ENCODE assay signal across 17 cellular contexts in genomic region chr10:74930962-74931361, GRCh38.
DNase-seq lines count a peak whose midpoint lies in the region; ATAC-seq and TF ChIP-seq lines count a peak whose summit lies in the region.
"Had no signal": no experiment of that assay in that cellular context is flagged by ENCODE, and none has a peak within 500 bp of the region (broad histone marks: within the 10 kb centered on the region; RNA-seq: fewer than 3 reads in every experiment).

No MANE protein-coding gene starts in this region.

- no peak overlapping the region for H3K4me3 Mint-ChIP-seq in GM23338
- H3K4me3 Mint-ChIP-seq: activated CD8-positive, alpha-beta T cell treated with anti-CD3 and anti-CD28 coated beads for 36 hours; activated T-helper 1 cell treated with anti-CD3 and anti-CD28 coated beads, Interleukin-12 subunit alpha, Interleukin-12 subunit beta, Interleukin-2, Interleukin-4 antibody, amounts not matched to agents 30 ng/mL and 10 ng/mL and 1 ng/mL, durations not matched to agents 14 hours and 24 hours and 36 hours had no signal

- H3K9me3 Mint-ChIP-seq in GM23338 = no peaks in the 10 kb centered on the region
- H3K9me3 Mint-ChIP-seq: activated CD8-positive, alpha-beta T cell treated with anti-CD3 and anti-CD28 coated beads for 36 hours; activated T-helper 1 cell treated with anti-CD3 and anti-CD28 coated beads, Interleukin-12 subunit alpha, Interleukin-12 subunit beta, Interleukin-2, Interleukin-4 antibody, amounts not matched to agents 30 ng/mL and 10 ng/mL and 1 ng/mL, durations not matched to agents 14 hours and 24 hours and 36 hours had no signal

- no peaks in the 10 kb centered on the region for H3K36me3 ChIP-seq in muscle layer of duodenum (ENCODE audit: control insufficient read depth in 1 of 2, insufficient read depth in 2 of 2, low read length in 2 of 2)
- H3K36me3 ChIP-seq in upper lobe of right lung = no peaks in the 10 kb centered on the region
- H3K36me3 ChIP-seq in GM23338 (ENCODE audit: insufficient read depth) = no peaks in the 10 kb centered on the region
- H3K36me3 ChIP-seq: heart right ventricle, tibial artery had no signal

- H3K36me3 Mint-ChIP-seq in GM23338 (ENCODE audit: low read depth) = no peaks in the 10 kb centered on the region

- H3K4me3 ChIP-seq in muscle layer of duodenum (ENCODE audit: low read depth in 1 of 2, low read length in 2 of 2) = no peak overlapping the region
- no peak overlapping the region for H3K4me3 ChIP-seq in upper lobe of right lung
- no peak overlapping the region for H3K4me3 ChIP-seq in GM23338
- H3K4me3 ChIP-seq: heart right ventricle, psoas muscle, tibial artery had no signal

- no peak for ATAC-seq in upper lobe of right lung
- ATAC-seq in GM23338 = no peak
- no peak for ATAC-seq in GM19023 (IDR thresholded peaks at IDR 0.05; ENCODE audit: unreplicated experiment)
- ATAC-seq: activated CD8-positive, alpha-beta T cell treated with anti-CD3 and anti-CD28 coated beads for 36 hours; heart right ventricle; left cardiac atrium; psoas muscle had no signal

- H3K9me3 ChIP-seq in muscle layer of duodenum (ENCODE audit: control insufficient read depth in 1 of 2, low read length in 2 of 2) (no peaks in the 10 kb centered on the region), upper lobe of right lung (no peaks in the 10 kb centered on the region)
- H3K9me3 ChIP-seq: heart right ventricle, psoas muscle, tibial artery had no signal

- H3K4me1 ChIP-seq in muscle layer of duodenum (ENCODE audit: control insufficient read depth in 1 of 2, insufficient read depth in 2 of 2, low read length in 2 of 2) = peaks cover 17 to 32% of the 10 kb centered on the region in 2 donors
- H3K4me1 ChIP-seq in upper lobe of right lung = peaks cover 54% of the 10 kb centered on the region
- no peaks in the 10 kb centered on the region for H3K4me1 ChIP-seq in GM23338 (ENCODE audit: insufficient read depth)

- TF ChIP-seq CTCF in upper lobe of right lung (IDR thresholded peaks at IDR 0.05) = no peak
- TF ChIP-seq CTCF in GM23338 (conservative IDR thresholded peaks at IDR 0.05; ENCODE audit: low read depth in 2 of 2) = no peak

- DNase-seq in NCI-H748 (lab: John Stamatoyannopoulos, UW; ENCODE audit: unreplicated experiment) (peak; percentile 38), NCI-H748 treated with DMSO at 0.1 percent for 48 hours (lab: John Stamatoyannopoulos, UW) (no peak), cerebellar cortex (ENCODE audit: low spot score) (peak; percentile 81), upper lobe of right lung (no peak), GM23338 (ENCODE audit: low spot score) (no peak), NOMO-1 (lab: John Stamatoyannopoulos, UW; ENCODE audit: unreplicated experiment in 2 of 2) (no peak)
- DNase-seq: activated CD8-positive, alpha-beta T cell treated with anti-CD3 and anti-CD28 coated beads for 36 hours; heart right ventricle; left cardiac atrium; NCI-H446; psoas muscle; SW 1271; tibial artery had no signal

- no peaks in the 10 kb centered on the region for H3K27me3 ChIP-seq in muscle layer of duodenum (ENCODE audit: low read depth, low read length)
- no peaks in the 10 kb centered on the region for H3K27me3 ChIP-seq in upper lobe of right lung
- no peaks in the 10 kb centered on the region for H3K27me3 ChIP-seq in GM23338 (ENCODE audit: insufficient read depth)
- H3K27me3 ChIP-seq: heart right ventricle, tibial artery had no signal

- H3K79me2 ChIP-seq in GM23338 (replicated peaks; ENCODE audit: insufficient read depth) = peaks cover 46% of the 10 kb centered on the region

- H4K20me1 ChIP-seq in GM23338 (replicated peaks; ENCODE audit: insufficient read depth) = no peaks in the 10 kb centered on the region

- H3F3A ChIP-seq in GM23338 (replicated peaks; ENCODE audit: low read depth) = no peaks in the 10 kb centered on the region

- no peak overlapping the region for H2AFZ ChIP-seq in GM23338

- H3K27me3 Mint-ChIP-seq in GM23338 (ENCODE audit: insufficient read depth, low read depth, poor library complexity) = no peaks in the 10 kb centered on the region
- H3K27me3 Mint-ChIP-seq: activated CD8-positive, alpha-beta T cell treated with anti-CD3 and anti-CD28 coated beads for 36 hours had no signal

- H3K9me2 ChIP-seq in GM23338 (ENCODE audit: insufficient read depth) = no peaks in the 10 kb centered on the region

- peaks cover 26% of the 10 kb centered on the region for H3K4me1 Mint-ChIP-seq in GM23338

- H3K4me2 ChIP-seq in GM23338 = no peak overlapping the region

- intact Hi-C loops in upper lobe of right lung (cut with DNase I) = no loop called here

- no peak overlapping the region for H3K27ac Mint-ChIP-seq in GM23338
- H3K27ac Mint-ChIP-seq: activated CD8-positive, alpha-beta T cell treated with anti-CD3 and anti-CD28 coated beads for 36 hours; activated T-helper 1 cell treated with anti-CD3 and anti-CD28 coated beads, Interleukin-12 subunit alpha, Interleukin-12 subunit beta, Interleukin-2, Interleukin-4 antibody, amounts not matched to agents 30 ng/mL and 10 ng/mL and 1 ng/mL, durations not matched to agents 14 hours and 24 hours and 36 hours had no signal

- H3K27ac ChIP-seq in muscle layer of duodenum (ENCODE audit: low read length) (peak overlapping the region; percentile 64), upper lobe of right lung (peak overlapping the region; percentile 14), GM23338 (ENCODE audit: low read depth) (no peak overlapping the region)
- H3K27ac ChIP-seq: psoas muscle, tibial artery, VCaP had no signal

TF ChIP-seq in GM23338, 12 proteins besides CTCF, POLR2A, EP300 and RAD21:
- TF ChIP-seq NANOG (IDR thresholded peaks at IDR 0.05; ENCODE audit: borderline replicate concordance) = no peak
- no peak for TF ChIP-seq EZH2phosphoT487 (IDR thresholded peaks at IDR 0.05; ENCODE audit: unreplicated experiment)
- no peak for TF ChIP-seq ETS1 (IDR thresholded peaks at IDR 0.05)
- TF ChIP-seq REST (IDR thresholded peaks at IDR 0.05; ENCODE audit: unreplicated experiment) = no peak
- TF ChIP-seq EZH2 (IDR thresholded peaks at IDR 0.05; ENCODE audit: low read depth, unreplicated experiment) = no peak
- no peak for TF ChIP-seq STAT1 (IDR thresholded peaks at IDR 0.05; ENCODE audit: unreplicated experiment)
- TF ChIP-seq JUNB (IDR thresholded peaks at IDR 0.05; ENCODE audit: unreplicated experiment) = no peak

Comparison
In these comparisons a context has a peak if more than half of its experiments do, and no peak if none do; other contexts are left out.
1. DNase-seq: peak in NCI-H748 (single experiment) and cerebellar cortex (single experiment); none in NCI-H748 treated with DMSO at 0.1 percent for 48 hours (single experiment), upper lobe of right lung (single experiment), GM23338 (single experiment) and NOMO-1 (0 of 2).